1 cellular context compared by ENCODE assay signal in the genomic region with DNA sequence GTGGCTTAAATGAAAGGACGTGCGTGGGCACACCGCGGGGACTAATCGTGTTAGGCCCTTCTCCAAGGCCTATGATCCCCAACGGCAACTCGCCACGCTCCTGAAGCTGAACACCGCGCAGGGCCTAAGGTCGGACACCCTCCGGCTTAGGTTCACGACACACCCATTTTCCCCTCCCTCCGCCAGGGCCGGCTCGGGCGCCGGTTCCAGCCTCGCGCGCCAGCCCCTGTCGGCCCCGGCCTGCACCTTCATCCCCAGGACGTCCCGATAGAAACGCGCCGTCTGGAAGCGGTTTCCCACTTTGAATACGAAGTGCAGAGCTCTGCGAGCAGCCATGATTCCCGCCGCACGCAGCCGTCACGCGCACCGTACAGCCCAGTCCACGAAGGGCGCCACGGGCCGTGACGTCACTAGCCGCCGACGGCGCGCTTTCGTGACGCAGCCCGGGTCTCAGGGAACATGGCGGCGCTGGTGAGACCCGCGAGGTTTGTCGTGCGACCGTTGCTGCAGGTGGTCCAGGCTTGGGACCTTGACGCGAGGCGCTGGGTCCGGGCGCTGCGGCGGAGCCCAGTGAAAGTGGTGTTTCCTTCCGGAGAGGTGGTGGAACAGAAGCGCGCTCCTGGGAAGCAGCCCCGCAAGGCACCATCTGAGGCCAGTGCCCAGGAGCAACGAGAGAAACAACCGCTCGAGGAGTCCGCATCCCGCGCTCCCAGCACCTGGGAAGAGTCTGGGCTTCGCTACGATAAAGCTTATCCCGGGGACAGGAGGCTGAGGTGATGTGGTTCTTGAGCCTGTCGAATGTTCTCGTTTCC.
A peak's percentile ranks its signal among the peaks of the same experiment; 100 is the strongest.
TF ChIP-seq lines count a peak whose summit lies in the region.

A gene with protein sequence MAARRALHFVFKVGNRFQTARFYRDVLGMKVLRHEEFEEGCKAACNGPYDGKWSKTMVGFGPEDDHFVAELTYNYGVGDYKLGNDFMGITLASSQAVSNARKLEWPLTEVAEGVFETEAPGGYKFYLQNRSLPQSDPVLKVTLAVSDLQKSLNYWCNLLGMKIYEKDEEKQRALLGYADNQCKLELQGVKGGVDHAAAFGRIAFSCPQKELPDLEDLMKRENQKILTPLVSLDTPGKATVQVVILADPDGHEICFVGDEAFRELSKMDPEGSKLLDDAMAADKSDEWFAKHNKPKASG (minus strand): TSS at position 361 of the 812 bp plus-strand sequence. CDS start 25 bp downstream, at position 336.
A gene with protein sequence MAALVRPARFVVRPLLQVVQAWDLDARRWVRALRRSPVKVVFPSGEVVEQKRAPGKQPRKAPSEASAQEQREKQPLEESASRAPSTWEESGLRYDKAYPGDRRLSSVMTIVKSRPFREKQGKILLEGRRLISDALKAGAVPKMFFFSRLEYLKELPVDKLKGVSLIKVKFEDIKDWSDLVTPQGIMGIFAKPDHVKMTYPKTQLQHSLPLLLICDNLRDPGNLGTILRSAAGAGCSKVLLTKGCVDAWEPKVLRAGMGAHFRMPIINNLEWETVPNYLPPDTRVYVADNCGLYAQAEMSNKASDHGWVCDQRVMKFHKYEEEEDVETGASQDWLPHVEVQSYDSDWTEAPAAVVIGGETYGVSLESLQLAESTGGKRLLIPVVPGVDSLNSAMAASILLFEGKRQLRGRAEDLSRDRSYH (plus strand): TSS at position 434 of the 812 bp plus-strand sequence. CDS start 26 bp downstream, at position 460.

TF ChIP-seq in HepG2, 621 proteins besides CTCF, POLR2A, EP300 and RAD21 (continued from another document and continues in another):
- TF ChIP-seq, protein P1, sequence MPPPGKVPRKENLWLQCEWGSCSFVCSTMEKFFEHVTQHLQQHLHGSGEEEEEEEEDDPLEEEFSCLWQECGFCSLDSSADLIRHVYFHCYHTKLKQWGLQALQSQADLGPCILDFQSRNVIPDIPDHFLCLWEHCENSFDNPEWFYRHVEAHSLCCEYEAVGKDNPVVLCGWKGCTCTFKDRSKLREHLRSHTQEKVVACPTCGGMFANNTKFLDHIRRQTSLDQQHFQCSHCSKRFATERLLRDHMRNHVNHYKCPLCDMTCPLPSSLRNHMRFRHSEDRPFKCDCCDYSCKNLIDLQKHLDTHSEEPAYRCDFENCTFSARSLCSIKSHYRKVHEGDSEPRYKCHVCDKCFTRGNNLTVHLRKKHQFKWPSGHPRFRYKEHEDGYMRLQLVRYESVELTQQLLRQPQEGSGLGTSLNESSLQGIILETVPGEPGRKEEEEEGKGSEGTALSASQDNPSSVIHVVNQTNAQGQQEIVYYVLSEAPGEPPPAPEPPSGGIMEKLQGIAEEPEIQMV (CRISPR knock-in tag; IDR thresholded peaks at IDR 0.05; ENCODE audit: low read depth): peak; percentile 92
- TF ChIP-seq PRMT3 (CRISPR knock-in tag; IDR thresholded peaks at IDR 0.05; ENCODE audit: borderline replicate concordance, low read depth) (peak; percentile 82; the same call in 1 of the 2 replicates), CHD4 (IDR thresholded peaks at IDR 0.05; ENCODE audit: borderline replicate concordance, low read length) (no peak), IKZF4 (CRISPR knock-in tag; IDR thresholded peaks at IDR 0.05; ENCODE audit: borderline replicate concordance, low read depth, not compliant biosample characterization) (peak; percentile 65), NFIC (IDR thresholded peaks at IDR 0.05; ENCODE audit: low read length) (no peak), NFRKB (IDR thresholded peaks at IDR 0.05) (0 out of 2 replicates have a peak, but pooled peaks have one; percentile 18), TAF1 (CRISPR knock-in tag; IDR thresholded peaks at IDR 0.05) (peak; percentile 96), ZSCAN31 (CRISPR knock-in tag; IDR thresholded peaks at IDR 0.05; ENCODE audit: low read depth) (peak; percentile 96), ZBTB3 (CRISPR knock-in tag; IDR thresholded peaks at IDR 0.05; ENCODE audit: borderline replicate concordance, low read depth) (no peak; the same call in 1 of the 2 replicates), MEF2D (CRISPR knock-in tag; IDR thresholded peaks at IDR 0.05) (peak; percentile 52), ZNF292 (CRISPR knock-in tag; IDR thresholded peaks at IDR 0.05; ENCODE audit: borderline replicate concordance, low read depth) (no peak), ZNF75D (CRISPR knock-in tag; IDR thresholded peaks at IDR 0.05; ENCODE audit: borderline replicate concordance) (no peak), ZNF777 (CRISPR knock-in tag; IDR thresholded peaks at IDR 0.05) (peak; percentile 71), SMAD3 (CRISPR knock-in tag; IDR thresholded peaks at IDR 0.05) (0 out of 2 replicates have a peak, but pooled peaks have one; percentile 58), JUND (CRISPR knock-in tag; IDR thresholded peaks at IDR 0.05) (peak; percentile 81), FOXC1 (CRISPR knock-in tag; IDR thresholded peaks at IDR 0.05; ENCODE audit: borderline replicate concordance) (no peak; the same call in 1 of the 2 replicates), ZNF713 (CRISPR knock-in tag; IDR thresholded peaks at IDR 0.05) (peak; percentile 35; the same call in 1 of the 2 replicates), TMF1 (CRISPR knock-in tag; IDR thresholded peaks at IDR 0.05; ENCODE audit: low read depth) (0 out of 2 replicates have a peak, but pooled peaks have one; percentile 45), ZNF772 (CRISPR knock-in tag; IDR thresholded peaks at IDR 0.05) (peak; percentile 93), PITX1 (CRISPR knock-in tag; IDR thresholded peaks at IDR 0.05) (peak; percentile 86), CHD2 (IDR thresholded peaks at IDR 0.05; ENCODE audit: low read depth, low read length) (peak; percentile 83), HHEX (CRISPR knock-in tag; IDR thresholded peaks at IDR 0.05) (no peak), ZMYM4 (CRISPR knock-in tag; IDR thresholded peaks at IDR 0.05) (peak; percentile 82), TOE1 (CRISPR knock-in tag; IDR thresholded peaks at IDR 0.05) (no peak), ZNF878 (CRISPR knock-in tag; IDR thresholded peaks at IDR 0.05) (peak; percentile 25; the same call in 1 of the 2 replicates), ZNF337 (CRISPR knock-in tag; IDR thresholded peaks at IDR 0.05; ENCODE audit: borderline replicate concordance, low read depth) (0 out of 2 replicates have a peak, but pooled peaks have one; percentile 64), RELA (CRISPR knock-in tag; IDR thresholded peaks at IDR 0.05) (0 out of 2 replicates have a peak, but pooled peaks have one; percentile 41)
- TF ChIP-seq, protein P2, sequence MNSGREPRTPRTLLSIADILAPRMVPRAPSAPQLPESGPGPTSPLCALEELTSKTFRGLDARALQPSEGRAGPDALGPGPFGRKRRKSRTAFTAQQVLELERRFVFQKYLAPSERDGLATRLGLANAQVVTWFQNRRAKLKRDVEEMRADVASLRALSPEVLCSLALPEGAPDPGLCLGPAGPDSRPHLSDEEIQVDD (CRISPR knock-in tag; IDR thresholded peaks at IDR 0.05; ENCODE audit: borderline replicate concordance): no peak
- TF ChIP-seq, protein P3, sequence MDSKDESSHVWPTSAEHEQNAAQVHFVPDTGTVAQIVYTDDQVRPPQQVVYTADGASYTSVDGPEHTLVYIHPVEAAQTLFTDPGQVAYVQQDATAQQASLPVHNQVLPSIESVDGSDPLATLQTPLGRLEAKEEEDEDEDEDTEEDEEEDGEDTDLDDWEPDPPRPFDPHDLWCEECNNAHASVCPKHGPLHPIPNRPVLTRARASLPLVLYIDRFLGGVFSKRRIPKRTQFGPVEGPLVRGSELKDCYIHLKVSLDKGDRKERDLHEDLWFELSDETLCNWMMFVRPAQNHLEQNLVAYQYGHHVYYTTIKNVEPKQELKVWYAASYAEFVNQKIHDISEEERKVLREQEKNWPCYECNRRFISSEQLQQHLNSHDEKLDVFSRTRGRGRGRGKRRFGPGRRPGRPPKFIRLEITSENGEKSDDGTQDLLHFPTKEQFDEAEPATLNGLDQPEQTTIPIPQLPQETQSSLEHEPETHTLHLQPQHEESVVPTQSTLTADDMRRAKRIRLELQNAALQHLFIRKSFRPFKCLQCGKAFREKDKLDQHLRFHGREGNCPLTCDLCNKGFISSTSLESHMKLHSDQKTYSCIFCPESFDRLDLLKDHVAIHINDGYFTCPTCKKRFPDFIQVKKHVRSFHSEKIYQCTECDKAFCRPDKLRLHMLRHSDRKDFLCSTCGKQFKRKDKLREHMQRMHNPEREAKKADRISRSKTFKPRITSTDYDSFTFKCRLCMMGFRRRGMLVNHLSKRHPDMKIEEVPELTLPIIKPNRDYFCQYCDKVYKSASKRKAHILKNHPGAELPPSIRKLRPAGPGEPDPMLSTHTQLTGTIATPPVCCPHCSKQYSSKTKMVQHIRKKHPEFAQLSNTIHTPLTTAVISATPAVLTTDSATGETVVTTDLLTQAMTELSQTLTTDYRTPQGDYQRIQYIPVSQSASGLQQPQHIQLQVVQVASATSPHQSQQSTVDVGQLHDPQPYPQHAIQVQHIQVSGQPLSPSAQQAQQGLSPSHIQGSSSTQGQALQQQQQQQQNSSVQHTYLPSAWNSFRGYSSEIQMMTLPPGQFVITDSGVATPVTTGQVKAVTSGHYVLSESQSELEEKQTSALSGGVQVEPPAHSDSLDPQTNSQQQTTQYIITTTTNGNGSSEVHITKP (CRISPR knock-in tag; IDR thresholded peaks at IDR 0.05; ENCODE audit: low read depth): peak; percentile 61
- TF ChIP-seq, protein P4, sequence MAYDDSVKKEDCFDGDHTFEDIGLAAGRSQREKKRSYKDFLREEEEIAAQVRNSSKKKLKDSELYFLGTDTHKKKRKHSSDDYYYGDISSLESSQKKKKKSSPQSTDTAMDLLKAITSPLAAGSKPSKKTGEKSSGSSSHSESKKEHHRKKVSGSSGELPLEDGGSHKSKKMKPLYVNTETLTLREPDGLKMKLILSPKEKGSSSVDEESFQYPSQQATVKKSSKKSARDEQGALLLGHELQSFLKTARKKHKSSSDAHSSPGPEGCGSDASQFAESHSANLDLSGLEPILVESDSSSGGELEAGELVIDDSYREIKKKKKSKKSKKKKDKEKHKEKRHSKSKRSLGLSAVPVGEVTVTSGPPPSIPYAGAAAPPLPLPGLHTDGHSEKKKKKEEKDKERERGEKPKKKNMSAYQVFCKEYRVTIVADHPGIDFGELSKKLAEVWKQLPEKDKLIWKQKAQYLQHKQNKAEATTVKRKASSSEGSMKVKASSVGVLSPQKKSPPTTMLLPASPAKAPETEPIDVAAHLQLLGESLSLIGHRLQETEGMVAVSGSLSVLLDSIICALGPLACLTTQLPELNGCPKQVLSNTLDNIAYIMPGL (CRISPR knock-in tag; IDR thresholded peaks at IDR 0.05; ENCODE audit: borderline replicate concordance in 1 of 2, low read depth in 1 of 2): peak; percentile 92 to 93; a peak in 3 of 4 replicates
- TF ChIP-seq, protein P5, sequence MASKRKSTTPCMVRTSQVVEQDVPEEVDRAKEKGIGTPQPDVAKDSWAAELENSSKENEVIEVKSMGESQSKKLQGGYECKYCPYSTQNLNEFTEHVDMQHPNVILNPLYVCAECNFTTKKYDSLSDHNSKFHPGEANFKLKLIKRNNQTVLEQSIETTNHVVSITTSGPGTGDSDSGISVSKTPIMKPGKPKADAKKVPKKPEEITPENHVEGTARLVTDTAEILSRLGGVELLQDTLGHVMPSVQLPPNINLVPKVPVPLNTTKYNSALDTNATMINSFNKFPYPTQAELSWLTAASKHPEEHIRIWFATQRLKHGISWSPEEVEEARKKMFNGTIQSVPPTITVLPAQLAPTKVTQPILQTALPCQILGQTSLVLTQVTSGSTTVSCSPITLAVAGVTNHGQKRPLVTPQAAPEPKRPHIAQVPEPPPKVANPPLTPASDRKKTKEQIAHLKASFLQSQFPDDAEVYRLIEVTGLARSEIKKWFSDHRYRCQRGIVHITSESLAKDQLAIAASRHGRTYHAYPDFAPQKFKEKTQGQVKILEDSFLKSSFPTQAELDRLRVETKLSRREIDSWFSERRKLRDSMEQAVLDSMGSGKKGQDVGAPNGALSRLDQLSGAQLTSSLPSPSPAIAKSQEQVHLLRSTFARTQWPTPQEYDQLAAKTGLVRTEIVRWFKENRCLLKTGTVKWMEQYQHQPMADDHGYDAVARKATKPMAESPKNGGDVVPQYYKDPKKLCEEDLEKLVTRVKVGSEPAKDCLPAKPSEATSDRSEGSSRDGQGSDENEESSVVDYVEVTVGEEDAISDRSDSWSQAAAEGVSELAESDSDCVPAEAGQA (IDR thresholded peaks at IDR 0.05; ENCODE audit: low read depth): peak; percentile 99
- TF ChIP-seq, protein P5 (CRISPR knock-in tag; IDR thresholded peaks at IDR 0.05; ENCODE audit: borderline replicate concordance): no peak
- TF ChIP-seq, protein P6, sequence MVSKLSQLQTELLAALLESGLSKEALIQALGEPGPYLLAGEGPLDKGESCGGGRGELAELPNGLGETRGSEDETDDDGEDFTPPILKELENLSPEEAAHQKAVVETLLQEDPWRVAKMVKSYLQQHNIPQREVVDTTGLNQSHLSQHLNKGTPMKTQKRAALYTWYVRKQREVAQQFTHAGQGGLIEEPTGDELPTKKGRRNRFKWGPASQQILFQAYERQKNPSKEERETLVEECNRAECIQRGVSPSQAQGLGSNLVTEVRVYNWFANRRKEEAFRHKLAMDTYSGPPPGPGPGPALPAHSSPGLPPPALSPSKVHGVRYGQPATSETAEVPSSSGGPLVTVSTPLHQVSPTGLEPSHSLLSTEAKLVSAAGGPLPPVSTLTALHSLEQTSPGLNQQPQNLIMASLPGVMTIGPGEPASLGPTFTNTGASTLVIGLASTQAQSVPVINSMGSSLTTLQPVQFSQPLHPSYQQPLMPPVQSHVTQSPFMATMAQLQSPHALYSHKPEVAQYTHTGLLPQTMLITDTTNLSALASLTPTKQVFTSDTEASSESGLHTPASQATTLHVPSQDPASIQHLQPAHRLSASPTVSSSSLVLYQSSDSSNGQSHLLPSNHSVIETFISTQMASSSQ (IDR thresholded peaks at IDR 0.05; ENCODE audit: low read depth): no peak
- TF ChIP-seq, protein P6 (CRISPR knock-in tag; IDR thresholded peaks at IDR 0.05; ENCODE audit: borderline replicate concordance): peak; percentile 87
